ENCODE assay signal across 1 cellular context in the genomic region with DNA sequence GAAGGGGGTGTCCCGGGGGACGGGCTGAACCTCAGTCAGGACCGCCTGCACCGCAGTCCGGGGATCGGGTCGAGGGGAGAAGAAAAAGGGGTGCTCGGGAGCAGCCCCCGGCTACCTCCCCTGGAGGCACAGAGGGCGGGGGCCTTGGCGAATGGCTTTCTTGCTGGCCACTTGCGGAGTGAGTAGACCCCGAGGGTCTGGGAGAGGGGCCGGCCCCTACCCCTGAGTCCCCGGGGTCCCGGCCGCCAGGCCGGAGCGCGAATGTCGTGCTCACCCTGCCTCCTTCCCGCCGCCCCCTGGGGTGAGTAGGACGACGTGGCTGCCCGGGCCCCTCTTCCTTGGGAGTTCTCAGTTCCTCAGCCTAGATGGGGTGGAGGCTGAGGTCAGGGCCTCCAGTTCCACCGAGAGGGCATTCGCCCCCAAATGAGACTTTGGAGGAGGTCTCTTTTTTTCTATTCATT.
A peak's percentile ranks its signal among the peaks of the same experiment; 100 is the strongest.
TF ChIP-seq lines count a peak whose summit lies in the region.

No MANE protein-coding gene starts in this region.

TF ChIP-seq in HEK293, 187 proteins besides CTCF, POLR2A, EP300 and RAD21 (continued from another document and continues in another):
- no peak for TF ChIP-seq PRDM6 (tag by site-specific recombination; IDR thresholded peaks at IDR 0.05)
- no peak for TF ChIP-seq ZNF121 (tag by site-specific recombination; IDR thresholded peaks at IDR 0.05)
- TF ChIP-seq SALL2 (tag by site-specific recombination; IDR thresholded peaks at IDR 0.05; ENCODE audit: borderline replicate concordance), result no peak
- TF ChIP-seq ZBTB6 (tag by site-specific recombination; IDR thresholded peaks at IDR 0.05), result no peak
- TF ChIP-seq ZNF596 (tag by site-specific recombination; IDR thresholded peaks at IDR 0.05), result peak; percentile 39; the same call in 1 of the 2 replicates
- TF ChIP-seq PRDM1 (tag by site-specific recombination; IDR thresholded peaks at IDR 0.05), result no peak
- TF ChIP-seq ZNF610 (tag by site-specific recombination; IDR thresholded peaks at IDR 0.05; ENCODE audit: borderline replicate concordance), result no peak
- TF ChIP-seq, protein P1, sequence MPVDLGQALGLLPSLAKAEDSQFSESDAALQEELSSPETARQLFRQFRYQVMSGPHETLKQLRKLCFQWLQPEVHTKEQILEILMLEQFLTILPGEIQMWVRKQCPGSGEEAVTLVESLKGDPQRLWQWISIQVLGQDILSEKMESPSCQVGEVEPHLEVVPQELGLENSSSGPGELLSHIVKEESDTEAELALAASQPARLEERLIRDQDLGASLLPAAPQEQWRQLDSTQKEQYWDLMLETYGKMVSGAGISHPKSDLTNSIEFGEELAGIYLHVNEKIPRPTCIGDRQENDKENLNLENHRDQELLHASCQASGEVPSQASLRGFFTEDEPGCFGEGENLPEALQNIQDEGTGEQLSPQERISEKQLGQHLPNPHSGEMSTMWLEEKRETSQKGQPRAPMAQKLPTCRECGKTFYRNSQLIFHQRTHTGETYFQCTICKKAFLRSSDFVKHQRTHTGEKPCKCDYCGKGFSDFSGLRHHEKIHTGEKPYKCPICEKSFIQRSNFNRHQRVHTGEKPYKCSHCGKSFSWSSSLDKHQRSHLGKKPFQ (tag by site-specific recombination; IDR thresholded peaks at IDR 0.05), result 0 out of 2 replicates have a peak, but pooled peaks have one; percentile 38
- TF ChIP-seq ZNF580 (tag by site-specific recombination; IDR thresholded peaks at IDR 0.05), result no peak
- no peak for TF ChIP-seq ZNF394 (tag by site-specific recombination; IDR thresholded peaks at IDR 0.05; ENCODE audit: borderline replicate concordance)
- TF ChIP-seq ZBTB17 (tag by site-specific recombination; IDR thresholded peaks at IDR 0.05), result no peak
- no peak for TF ChIP-seq MEIS1 (CRISPR knock-in tag; IDR thresholded peaks at IDR 0.05; ENCODE audit: borderline replicate concordance)
- TF ChIP-seq ZBTB48 (tag by site-specific recombination; IDR thresholded peaks at IDR 0.05), result no peak
- TF ChIP-seq ZNF701 (tag by site-specific recombination; IDR thresholded peaks at IDR 0.05), result no peak
- no peak for TF ChIP-seq ZNF514 (tag by site-specific recombination; IDR thresholded peaks at IDR 0.05)
- no peak; the same call in 1 of the 2 replicates for TF ChIP-seq ZIC2 (tag by site-specific recombination; IDR thresholded peaks at IDR 0.05)
- TF ChIP-seq, protein P2, sequence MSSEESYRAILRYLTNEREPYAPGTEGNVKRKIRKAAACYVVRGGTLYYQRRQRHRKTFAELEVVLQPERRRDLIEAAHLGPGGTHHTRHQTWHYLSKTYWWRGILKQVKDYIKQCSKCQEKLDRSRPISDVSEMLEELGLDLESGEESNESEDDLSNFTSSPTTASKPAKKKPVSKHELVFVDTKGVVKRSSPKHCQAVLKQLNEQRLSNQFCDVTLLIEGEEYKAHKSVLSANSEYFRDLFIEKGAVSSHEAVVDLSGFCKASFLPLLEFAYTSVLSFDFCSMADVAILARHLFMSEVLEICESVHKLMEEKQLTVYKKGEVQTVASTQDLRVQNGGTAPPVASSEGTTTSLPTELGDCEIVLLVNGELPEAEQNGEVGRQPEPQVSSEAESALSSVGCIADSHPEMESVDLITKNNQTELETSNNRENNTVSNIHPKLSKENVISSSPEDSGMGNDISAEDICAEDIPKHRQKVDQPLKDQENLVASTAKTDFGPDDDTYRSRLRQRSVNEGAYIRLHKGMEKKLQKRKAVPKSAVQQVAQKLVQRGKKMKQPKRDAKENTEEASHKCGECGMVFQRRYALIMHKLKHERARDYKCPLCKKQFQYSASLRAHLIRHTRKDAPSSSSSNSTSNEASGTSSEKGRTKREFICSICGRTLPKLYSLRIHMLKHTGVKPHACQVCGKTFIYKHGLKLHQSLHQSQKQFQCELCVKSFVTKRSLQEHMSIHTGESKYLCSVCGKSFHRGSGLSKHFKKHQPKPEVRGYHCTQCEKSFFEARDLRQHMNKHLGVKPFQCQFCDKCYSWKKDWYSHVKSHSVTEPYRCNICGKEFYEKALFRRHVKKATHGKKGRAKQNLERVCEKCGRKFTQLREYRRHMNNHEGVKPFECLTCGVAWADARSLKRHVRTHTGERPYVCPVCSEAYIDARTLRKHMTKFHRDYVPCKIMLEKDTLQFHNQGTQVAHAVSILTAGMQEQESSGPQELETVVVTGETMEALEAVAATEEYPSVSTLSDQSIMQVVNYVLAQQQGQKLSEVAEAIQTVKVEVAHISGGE (tag by site-specific recombination; conservative IDR thresholded peaks at IDR 0.05; ENCODE audit: low read depth), result peak; percentile 47; the same call in 1 of the 2 replicates
- TF ChIP-seq, protein P3, sequence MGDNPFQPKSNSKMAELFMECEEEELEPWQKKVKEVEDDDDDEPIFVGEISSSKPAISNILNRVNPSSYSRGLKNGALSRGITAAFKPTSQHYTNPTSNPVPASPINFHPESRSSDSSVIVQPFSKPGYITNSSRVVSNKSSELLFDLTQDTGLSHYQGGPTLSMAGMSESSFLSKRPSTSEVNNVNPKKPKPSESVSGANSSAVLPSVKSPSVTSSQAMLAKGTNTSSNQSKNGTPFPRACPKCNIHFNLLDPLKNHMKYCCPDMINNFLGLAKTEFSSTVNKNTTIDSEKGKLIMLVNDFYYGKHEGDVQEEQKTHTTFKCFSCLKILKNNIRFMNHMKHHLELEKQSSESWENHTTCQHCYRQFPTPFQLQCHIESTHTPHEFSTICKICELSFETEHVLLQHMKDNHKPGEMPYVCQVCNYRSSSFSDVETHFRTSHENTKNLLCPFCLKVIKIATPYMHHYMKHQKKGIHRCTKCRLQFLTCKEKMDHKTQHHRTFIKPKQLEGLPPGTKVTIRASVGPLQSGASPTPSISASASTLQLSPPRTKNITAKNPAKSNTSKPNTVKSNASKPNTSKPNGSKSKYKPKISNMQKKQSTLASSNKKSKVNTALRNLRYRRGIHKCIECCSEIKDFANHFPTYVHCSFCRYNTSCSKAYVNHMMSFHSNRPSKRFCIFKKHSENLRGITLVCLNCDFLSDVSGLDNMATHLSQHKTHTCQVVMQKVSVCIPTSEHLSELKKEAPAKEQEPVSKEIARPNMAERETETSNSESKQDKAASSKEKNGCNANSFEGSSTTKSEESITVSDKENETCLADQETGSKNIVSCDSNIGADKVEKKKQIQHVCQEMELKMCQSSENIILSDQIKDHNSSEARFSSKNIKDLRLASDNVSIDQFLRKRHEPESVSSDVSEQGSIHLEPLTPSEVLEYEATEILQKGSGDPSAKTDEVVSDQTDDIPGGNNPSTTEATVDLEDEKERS (tag by site-specific recombination; IDR thresholded peaks at IDR 0.05), result no peak
- TF ChIP-seq ZSCAN4 (tag by site-specific recombination; IDR thresholded peaks at IDR 0.05), result no peak
- no peak for TF ChIP-seq ZNF398 (tag by site-specific recombination; IDR thresholded peaks at IDR 0.05)
- no peak for TF ChIP-seq ZFP41 (tag by site-specific recombination; IDR thresholded peaks at IDR 0.05; ENCODE audit: borderline replicate concordance)
- no peak for TF ChIP-seq ZNF626 (tag by site-specific recombination; IDR thresholded peaks at IDR 0.05)
- no peak for TF ChIP-seq INSM2 (tag by site-specific recombination; IDR thresholded peaks at IDR 0.05)
- peak; percentile 73; the same call in 1 of the 2 replicates for TF ChIP-seq BCL11A (tag by site-specific recombination; IDR thresholded peaks at IDR 0.05; ENCODE audit: low read depth)
- TF ChIP-seq ZBTB7A (tag by site-specific recombination; IDR thresholded peaks at IDR 0.05; ENCODE audit: low read depth), result peak; percentile 36; the same call in 1 of the 2 replicates
- no peak for TF ChIP-seq ZFHX2 (tag by site-specific recombination; conservative IDR thresholded peaks at IDR 0.05)
- TF ChIP-seq, protein P4, sequence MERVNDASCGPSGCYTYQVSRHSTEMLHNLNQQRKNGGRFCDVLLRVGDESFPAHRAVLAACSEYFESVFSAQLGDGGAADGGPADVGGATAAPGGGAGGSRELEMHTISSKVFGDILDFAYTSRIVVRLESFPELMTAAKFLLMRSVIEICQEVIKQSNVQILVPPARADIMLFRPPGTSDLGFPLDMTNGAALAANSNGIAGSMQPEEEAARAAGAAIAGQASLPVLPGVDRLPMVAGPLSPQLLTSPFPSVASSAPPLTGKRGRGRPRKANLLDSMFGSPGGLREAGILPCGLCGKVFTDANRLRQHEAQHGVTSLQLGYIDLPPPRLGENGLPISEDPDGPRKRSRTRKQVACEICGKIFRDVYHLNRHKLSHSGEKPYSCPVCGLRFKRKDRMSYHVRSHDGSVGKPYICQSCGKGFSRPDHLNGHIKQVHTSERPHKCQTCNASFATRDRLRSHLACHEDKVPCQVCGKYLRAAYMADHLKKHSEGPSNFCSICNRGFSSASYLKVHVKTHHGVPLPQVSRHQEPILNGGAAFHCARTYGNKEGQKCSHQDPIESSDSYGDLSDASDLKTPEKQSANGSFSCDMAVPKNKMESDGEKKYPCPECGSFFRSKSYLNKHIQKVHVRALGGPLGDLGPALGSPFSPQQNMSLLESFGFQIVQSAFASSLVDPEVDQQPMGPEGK (tag by site-specific recombination; IDR thresholded peaks at IDR 0.05), result peak; percentile 85
- TF ChIP-seq REST (tag by site-specific recombination; IDR thresholded peaks at IDR 0.05), result no peak
